Comparison of ENCODE assay signal across 23 cellular contexts in the genomic region with DNA sequence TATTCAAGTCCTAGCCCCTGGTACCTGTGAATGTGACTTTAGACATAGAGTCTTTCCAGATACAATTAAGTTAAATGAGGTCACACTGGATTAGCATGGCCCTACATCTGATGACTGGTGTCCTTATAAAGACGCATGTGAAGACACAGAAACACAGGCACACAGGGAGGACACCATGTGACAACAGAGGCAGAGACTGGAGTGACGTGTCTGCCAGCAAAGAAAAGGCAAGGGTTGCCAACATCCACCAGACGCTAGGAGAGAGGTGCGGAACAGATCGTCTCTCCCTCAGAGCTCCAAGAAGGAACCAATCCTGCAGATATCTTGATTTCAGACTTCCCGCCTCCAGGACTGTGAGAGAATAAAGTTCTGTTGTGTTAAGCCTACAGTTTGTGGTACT. TPM values are rescaled to one million over a fixed set of nuclear protein-coding genes. Genes with fewer than 3 reads are reported as not detected.
DNase-seq lines count a peak whose midpoint lies in the region; ATAC-seq, FAIRE-seq and TF ChIP-seq lines count a peak whose summit lies in the region.
"Had no signal": no experiment of that assay in that cellular context is flagged by ENCODE, and none has a peak within 500 bp of the region (broad histone marks: within the 10 kb centered on the region; RNA-seq: fewer than 3 reads in every experiment).

No MANE protein-coding gene starts in this region.

- no peak overlapping the region for H4K5ac ChIP-seq in H1 (ENCODE audit: insufficient read length, low read depth, low read length)

- intact Hi-C loops in Right ventricle myocardium superior (cut with DNase I): no loop called here
- intact Hi-C loops in left ventricle myocardium inferior (cut with micrococcal nuclease): no loop called here
- intact Hi-C loops in lower lobe of right lung (cut with DNase I): no loop called here
- intact Hi-C loops in testis (cut with DNase I; ENCODE audit: low total_unique reads): no loop called here

- peaks cover 3% of the 10 kb centered on the region; the same call in 1 of the 3 replicates for H3K4me1 Mint-ChIP-seq in GM23338
- peaks cover 40% of the 10 kb centered on the region for H3K4me1 Mint-ChIP-seq in stimulated activated effector memory CD8-positive, alpha-beta T cell treated with anti-CD3 and anti-CD28 coated beads, Interleukin-12 subunit alpha, Interleukin-12 subunit beta, amount 100 ng/mL, for 72 hours

- H3K27me3 ChIP-seq in left ventricle myocardium inferior (ENCODE audit: low read depth): no peaks in the 10 kb centered on the region
- H3K27me3 ChIP-seq in GM23338 (ENCODE audit: insufficient read depth): no peaks in the 10 kb centered on the region
- no peaks in the 10 kb centered on the region for H3K27me3 ChIP-seq in H1 (replicated peaks in 1 of 4; ENCODE audit: control insufficient read depth in 3 of 4, extremely low read depth in 1 of 4, insufficient read depth in 3 of 4, low read length in 3 of 4)
- no peaks in the 10 kb centered on the region for H3K27me3 ChIP-seq in lower lobe of right lung (ENCODE audit: low read depth)
- no peaks in the 10 kb centered on the region for H3K27me3 ChIP-seq in testis

- no peaks in the 10 kb centered on the region for H3K9me2 ChIP-seq in GM23338 (ENCODE audit: insufficient read depth)

- H3K9me3 ChIP-seq in left ventricle myocardium inferior (replicated peaks): no peaks in the 10 kb centered on the region
- H3K9me3 ChIP-seq in H1 (ENCODE audit: insufficient read depth in 2 of 2, low read depth in 1 of 2, low read length in 1 of 2): no peaks in the 10 kb centered on the region
- no peaks in the 10 kb centered on the region for H3K9me3 ChIP-seq in lower lobe of right lung
- H3K9me3 ChIP-seq in testis: no peaks in the 10 kb centered on the region
- H3K9me3 ChIP-seq: BE2C, HAP-1 had no signal

- no peak overlapping the region for H3K4me3 Mint-ChIP-seq in GM23338
- no peak overlapping the region for H3K4me3 Mint-ChIP-seq in stimulated activated effector memory CD8-positive, alpha-beta T cell treated with anti-CD3 and anti-CD28 coated beads, Interleukin-12 subunit alpha, Interleukin-12 subunit beta, amount 100 ng/mL, for 72 hours
- H3K4me3 Mint-ChIP-seq: CD4-positive, CD25-positive, alpha-beta regulatory T cell had no signal

- H3K4me2 ChIP-seq in GM23338 (no peak overlapping the region), H1 (ENCODE audit: insufficient read depth in 1 of 2, low read depth in 2 of 2, low read length in 2 of 2) (no peak overlapping the region)

- peaks cover 5% of the 10 kb centered on the region for H3K27me3 Mint-ChIP-seq in GM23338 (ENCODE audit: insufficient read depth, low read depth, poor library complexity)

- no peaks in the 10 kb centered on the region for H3K79me1 ChIP-seq in H1 (ENCODE audit: low read depth, low read length)

- H3K56ac ChIP-seq in H1 (replicated peaks; ENCODE audit: insufficient read length, low read depth, low read length): no peak overlapping the region

- H3K4me1 ChIP-seq in left ventricle myocardium inferior: peaks cover 28% of the 10 kb centered on the region
- no peaks in the 10 kb centered on the region for H3K4me1 ChIP-seq in GM23338 (ENCODE audit: insufficient read depth)
- no peaks in the 10 kb centered on the region for H3K4me1 ChIP-seq in H1 (replicated peaks in 1 of 4; ENCODE audit: control insufficient read depth in 3 of 4, insufficient read depth in 4 of 4, low read length in 3 of 4)
- H3K4me1 ChIP-seq in lower lobe of right lung: no peaks in the 10 kb centered on the region
- H3K4me1 ChIP-seq in testis: no peaks in the 10 kb centered on the region
- H3K4me1 ChIP-seq: BE2C, HAP-1 had no signal

- H3F3A ChIP-seq in GM23338 (replicated peaks; ENCODE audit: low read depth): no peaks in the 10 kb centered on the region

- peak; percentile 53 for ATAC-seq in Right ventricle myocardium superior (ENCODE audit: poor library complexity)
- no peak for ATAC-seq in GM23338
- no peak for ATAC-seq in stimulated activated effector memory CD8-positive, alpha-beta T cell treated with anti-CD3 and anti-CD28 coated beads, Interleukin-12 subunit alpha, Interleukin-12 subunit beta, amount 100 ng/mL, for 72 hours
- no peak for ATAC-seq in lower lobe of right lung
- ATAC-seq: GM12878 had no signal

- H3K36me3 ChIP-seq in left ventricle myocardium inferior (no peaks in the 10 kb centered on the region), GM23338 (ENCODE audit: insufficient read depth) (no peaks in the 10 kb centered on the region), H1 (ENCODE audit: control insufficient read depth in 2 of 4, insufficient read depth in 4 of 4, low read length in 3 of 4) (no peaks in the 10 kb centered on the region), lower lobe of right lung (no peaks in the 10 kb centered on the region), testis (ENCODE audit: low read depth, missing control alignments) (no peaks in the 10 kb centered on the region)
- H3K36me3 ChIP-seq: BE2C, HAP-1 had no signal

- no peak for DNase-seq in Right ventricle myocardium superior
- DNase-seq in left ventricle myocardium inferior: no peak
- no peak for DNase-seq in GM23338 (ENCODE audit: low spot score)
- DNase-seq in H1 (ENCODE audit: low read depth in 1 of 2, low spot score in 2 of 2): no peak
- no peak for DNase-seq in stimulated activated effector memory CD8-positive, alpha-beta T cell treated with anti-CD3 and anti-CD28 coated beads, Interleukin-12 subunit alpha, Interleukin-12 subunit beta, amount 100 ng/mL, for 72 hours (ENCODE audit: low spot score in 2 of 2)
- no peak for DNase-seq in lower lobe of right lung
- DNase-seq in testis: no peak
- DNase-seq: ACHN; BE2C; C1 segment of cervical spinal cord; CD4-positive, CD25-positive, alpha-beta regulatory T cell; CD8-positive, alpha-beta memory T cell; COR-L47; DMS 273 treated with DMSO at 0.1 percent for 48 hours; DMS53; DND-41; EL had no signal

- H3K4me3 ChIP-seq in left ventricle myocardium inferior (no peak overlapping the region), GM23338 (no peak overlapping the region), H1 (ENCODE audit: extremely low read depth in 1 of 4, insufficient read depth in 2 of 4, low read depth in 3 of 4, low read length in 4 of 4) (no peak overlapping the region), lower lobe of right lung (no peak overlapping the region), testis (no peak overlapping the region)
- H3K4me3 ChIP-seq: GM12878, HAP-1 had no signal

- H3K27ac Mint-ChIP-seq in GM23338: no peak overlapping the region
- H3K27ac Mint-ChIP-seq in stimulated activated effector memory CD8-positive, alpha-beta T cell treated with anti-CD3 and anti-CD28 coated beads, Interleukin-12 subunit alpha, Interleukin-12 subunit beta, amount 100 ng/mL, for 72 hours: peak overlapping the region; percentile 66
- H3K27ac Mint-ChIP-seq: CD4-positive, CD25-positive, alpha-beta regulatory T cell had no signal

- no peaks in the 10 kb centered on the region for H3K9me3 Mint-ChIP-seq in GM23338
- H3K9me3 Mint-ChIP-seq in stimulated activated effector memory CD8-positive, alpha-beta T cell treated with anti-CD3 and anti-CD28 coated beads, Interleukin-12 subunit alpha, Interleukin-12 subunit beta, amount 100 ng/mL, for 72 hours: no peaks in the 10 kb centered on the region
- H3K9me3 Mint-ChIP-seq: CD4-positive, CD25-positive, alpha-beta regulatory T cell; CD8-positive, alpha-beta memory T cell had no signal

- no peak overlapping the region for H3K14ac ChIP-seq in H1 (ENCODE audit: insufficient read length)

- H4K20me1 ChIP-seq in GM23338 (replicated peaks; ENCODE audit: insufficient read depth) (no peaks in the 10 kb centered on the region), H1 (replicated peaks in 1 of 2; ENCODE audit: control insufficient read depth in 1 of 2, insufficient read depth in 2 of 2, low read length in 2 of 2) (no peaks in the 10 kb centered on the region)

- no peaks in the 10 kb centered on the region for H3K23me2 ChIP-seq in H1 (ENCODE audit: low read depth, low read length)

- H3K27ac ChIP-seq in left ventricle myocardium inferior (replicated peaks) (no peak overlapping the region), GM23338 (ENCODE audit: low read depth) (no peak overlapping the region), H1 (ENCODE audit: low read depth, low read length) (no peak overlapping the region), lower lobe of right lung (no peak overlapping the region), testis (no peak overlapping the region)

- H3K4ac ChIP-seq in H1 (replicated peaks; ENCODE audit: insufficient read length, low read depth, low read length): no peak overlapping the region

- peak overlapping the region; percentile 57; the same call in 1 of the 2 replicates for H4K8ac ChIP-seq in H1 (ENCODE audit: extremely low read depth, insufficient read depth, low read length)

- no peak overlapping the region for H2BK12ac ChIP-seq in H1 (ENCODE audit: low read depth, low read length)

- TF ChIP-seq EP300 in H1 (IDR thresholded peaks at IDR 0.05; ENCODE audit: borderline replicate concordance in 1 of 2, low read depth in 2 of 2, low read length in 2 of 2): no peak

- 77% methylated on average over 6 of the region's 6 CpGs; no CpG with 5 or more reads in 1 of the 2 experiments for WGBS in H1 (ENCODE audit: extremely low coverage in 1 of 2, insufficient coverage in 1 of 2, insufficient read length in 1 of 2, insufficient replicate concordance in 2 of 2, low coverage in 1 of 2, low lambda C conversion rate in 2 of 2, missing lambda C conversion rate in 1 of 2), 2 experiments
- 71% methylated on average over 6 of the region's 6 CpGs for WGBS in testis, 2 donors

- no peak overlapping the region for H2BK15ac ChIP-seq in H1 (ENCODE audit: low read length)

- no peak for TF ChIP-seq RAD21 in H1 (IDR thresholded peaks at IDR 0.05 in 1 of 2, conservative IDR thresholded peaks at IDR 0.05 in 1 of 2; ENCODE audit: low read depth in 2 of 2, low read length in 2 of 2)

- no peak for TF ChIP-seq CTCF in left ventricle myocardium inferior (IDR thresholded peaks at IDR 0.05; ENCODE audit: borderline replicate concordance)
- TF ChIP-seq CTCF in GM23338 (conservative IDR thresholded peaks at IDR 0.05; ENCODE audit: low read depth in 2 of 2): no peak
- TF ChIP-seq CTCF in H1 (IDR thresholded peaks at IDR 0.05; ENCODE audit: control extremely low read depth in 1 of 3, insufficient read depth in 1 of 3, low read depth in 1 of 3, low read length in 3 of 3): no peak
- TF ChIP-seq CTCF in lower lobe of right lung (IDR thresholded peaks at IDR 0.05): no peak
- TF ChIP-seq CTCF in testis (IDR thresholded peaks at IDR 0.05): no peak

- H4K91ac ChIP-seq in H1 (replicated peaks; ENCODE audit: insufficient read length, low read length): no peak overlapping the region

- CTCF ChIA-PET in H1 (lab: Charles Lee; ENCODE audit: partially characterized antibody): interaction anchor here (2.6 kb wide), 1 partner anchor 51 kb away, joined by 10 read pairs; no protein-coding TSS in a partner anchor

- POLR2A ChIA-PET in H1 (lab: Charles Lee; ENCODE audit: partially characterized antibody): interaction anchor here (0.7 to 1.2 kb wide), 2 partner anchors 19 to 169 kb away, joined by 3 read pairs; partner anchors contain the start of gene RPSA

- H3K36me3 Mint-ChIP-seq in GM23338 (ENCODE audit: low read depth): no peaks in the 10 kb centered on the region
- no peaks in the 10 kb centered on the region for H3K36me3 Mint-ChIP-seq in stimulated activated effector memory CD8-positive, alpha-beta T cell treated with anti-CD3 and anti-CD28 coated beads, Interleukin-12 subunit alpha, Interleukin-12 subunit beta, amount 100 ng/mL, for 72 hours
- H3K36me3 Mint-ChIP-seq: CD4-positive, CD25-positive, alpha-beta regulatory T cell had no signal

- H2AFZ ChIP-seq in GM23338 (peak overlapping the region; percentile 23; the same call in 1 of the 2 replicates), H1 (ENCODE audit: low read length) (no peak overlapping the region; the same call in 1 of the 2 replicates)

- H2BK120ac ChIP-seq in H1 (replicated peaks; ENCODE audit: low read depth, low read length): no peak overlapping the region

- no peak overlapping the region for H2BK20ac ChIP-seq in H1 (ENCODE audit: low read length)

- H3K9ac ChIP-seq in H1 (replicated peaks in 1 of 4; ENCODE audit: extremely low read depth in 1 of 4, low read depth in 3 of 4, low read length in 3 of 4): no peak overlapping the region

- TF ChIP-seq POLR2A in H1 (IDR thresholded peaks at IDR 0.05; ENCODE audit: control extremely low read depth in 1 of 2, low read depth in 2 of 2, low read length in 2 of 2) (no peak), testis (IDR thresholded peaks at IDR 0.05) (no peak)

- FAIRE-seq in H1 (lab: Jason Lieb, UNC): no peak
- FAIRE-seq: GM12878 had no signal

- no peaks in the 10 kb centered on the region for H3K79me2 ChIP-seq in GM23338 (replicated peaks; ENCODE audit: insufficient read depth)
- no peaks in the 10 kb centered on the region for H3K79me2 ChIP-seq in H1 (ENCODE audit: control insufficient read depth in 1 of 2, insufficient read depth in 2 of 2, low read length in 2 of 2)

- H3K23ac ChIP-seq in H1 (ENCODE audit: insufficient read length): no peak overlapping the region

- H3K18ac ChIP-seq in H1 (ENCODE audit: extremely low read depth, low read length): no peak overlapping the region

- H2AK5ac ChIP-seq in H1 (ENCODE audit: low read depth, low read length): no peak overlapping the region

- no peak overlapping the region for H2BK5ac ChIP-seq in H1 (ENCODE audit: low read depth, low read length)

RNA-seq across cellular contexts. Expression of gene CX3CR1, which starts 42.8 kb away (rescaled TPM):
- total RNA-seq in Right ventricle myocardium superior (1.5 TPM), left ventricle myocardium inferior (0.82 TPM), lower lobe of right lung (14.1 TPM), testis (1 to 10 TPM; 1.4 to 2.0 TPM)
- total RNA-seq in GM23338 (2014; rRNA removed; shearing (Covaris generic)): 0.24 TPM in 1 of 2 replicates, not detected in the other
- polyA plus RNA-seq in GM23338 (2016; fragmentation: Nextera tagmentation; extraction: Ambion mirVana) (0.42 TPM in 1 of 2 replicates, not detected in the other), H1 (2011; rRNA removed) (0.08 TPM in 2 replicates), testis (ENCODE audit: insufficient read depth, low read depth, low replicate concordance) (3.5 TPM)
- total RNA-seq in H1 (2021; fragmentation: NEBNext Ultra II Directional; extraction: Animal tissue kit (Norgen Biotek cat#: 25700)): not detected in 2 replicates
- polyA plus RNA-seq in H1 (2011; cell fraction: cytosol; rRNA removed): 0.06 TPM
- not detected for polyA plus RNA-seq in H1 (2011; cell fraction: nucleus; rRNA removed)
- polyA plus RNA-seq in H1 (2012, experiment 1 of 2): 0.05 TPM in 1 of 4 replicates, not detected in the others
- not detected for polyA plus RNA-seq in H1 (2012, experiment 2 of 2)
- polyA plus RNA-seq in H1 (2013, experiment 1 of 2): 0.04 TPM
- polyA plus RNA-seq in H1 (2013, experiment 2 of 2): 0.09 TPM
- 0.12 and 0.82 TPM in 2 replicates for polyA minus RNA-seq in H1 (2011; rRNA and poly(A)+ RNA removed)
- not detected for polyA minus RNA-seq in H1 (2011; cell fraction: cytosol; rRNA and poly(A)+ RNA removed)
- not detected for polyA minus RNA-seq in H1 (2011; cell fraction: nucleus; rRNA and poly(A)+ RNA removed)
- total RNA-seq: A172, G401, H4, HT-29 had no signal

RNA-seq across cellular contexts. Expression of gene XIRP1, which starts 44.6 kb away (rescaled TPM):
- total RNA-seq in Right ventricle myocardium superior (249 TPM), left ventricle myocardium inferior (386 TPM), lower lobe of right lung (not detected), testis (under 1 TPM; 0.24 to 0.37 TPM)
- not detected in 2 replicates for total RNA-seq in GM23338 (2014; rRNA removed; shearing (Covaris generic))
- polyA plus RNA-seq in GM23338 (2016; fragmentation: Nextera tagmentation; extraction: Ambion mirVana) (0.03 TPM in 1 of 2 replicates, not detected in the other), H1 (2011; rRNA removed) (not detected in 2 replicates), testis (ENCODE audit: insufficient read depth, low read depth, low replicate concordance) (2.8 TPM)
- not detected in 2 replicates for total RNA-seq in H1 (2021; fragmentation: NEBNext Ultra II Directional; extraction: Animal tissue kit (Norgen Biotek cat#: 25700))
- polyA plus RNA-seq in H1 (2011; cell fraction: cytosol; rRNA removed): not detected
- polyA plus RNA-seq in H1 (2011; cell fraction: nucleus; rRNA removed): not detected
- polyA plus RNA-seq in H1 (2012, experiment 1 of 2): not detected in 4 replicates
- polyA plus RNA-seq in H1 (2012, experiment 2 of 2): not detected
- polyA plus RNA-seq in H1 (2013, experiment 1 of 2): not detected
- not detected for polyA plus RNA-seq in H1 (2013, experiment 2 of 2)
- not detected in 2 replicates for polyA minus RNA-seq in H1 (2011; rRNA and poly(A)+ RNA removed)
- not detected for polyA minus RNA-seq in H1 (2011; cell fraction: cytosol; rRNA and poly(A)+ RNA removed)
- polyA minus RNA-seq in H1 (2011; cell fraction: nucleus; rRNA and poly(A)+ RNA removed): not detected
- total RNA-seq: A172; CD4-positive, CD25-positive, alpha-beta regulatory T cell; G401; H4; HT-29 had no signal
- polyA plus RNA-seq: CD4-positive, CD25-positive, alpha-beta regulatory T cell; CD8-positive, alpha-beta memory T cell had no signal

Comparison
In these comparisons a context has a peak if more than half of its experiments do, and no peak if none do; other contexts are left out.
1. RNA of gene XIRP1, which starts 44.6 kb away (total RNA-seq): 386 TPM in left ventricle myocardium inferior (single experiment) and 249 TPM in Right ventricle myocardium superior (single experiment); 0.24 to 0.37 TPM in testis, not detected in GM23338, not detected in H1 and not detected in lower lobe of right lung (single experiment); every median in the first group is over 100 times any median in the second.